Comparison of ENCODE assay signal across 8 cellular contexts in genomic region chr6:31079656-31080261, GRCh38. TPM values are rescaled to one million over a fixed set of nuclear protein-coding genes. Genes with fewer than 3 reads are reported as not detected.
DNase-seq lines count a peak whose midpoint lies in the region; ATAC-seq and TF ChIP-seq lines count a peak whose summit lies in the region.

No MANE protein-coding gene starts in this region.

- no peaks in the 10 kb centered on the region for H3K27me3 ChIP-seq in thoracic aorta (replicated peaks; ENCODE audit: insufficient read depth)

- no peak overlapping the region for H3K27ac ChIP-seq in thoracic aorta

- no peaks in the 10 kb centered on the region for H3K4me1 ChIP-seq in thoracic aorta (ENCODE audit: control insufficient read depth in 1 of 2, low read depth in 2 of 2)

- H3K9me3 ChIP-seq in thoracic aorta: no peaks in the 10 kb centered on the region

- no peaks in the 10 kb centered on the region for H3K36me3 ChIP-seq in thoracic aorta

- peak overlapping the region; percentile 49 for H3K4me3 ChIP-seq in thoracic aorta

- ATAC-seq in omental fat pad (ENCODE audit: low FRiP score) (peak; percentile 59), thoracic aorta (ENCODE audit: insufficient number of reproducible peaks, low FRiP score, low read depth) (no peak), HG02885 (IDR thresholded peaks at IDR 0.05; ENCODE audit: poor library complexity, unreplicated experiment) (no peak)

- peak in 1 of 3 donors; percentile 29 for TF ChIP-seq CTCF in omental fat pad (IDR thresholded peaks at IDR 0.05)
- peak; percentile 75 for TF ChIP-seq CTCF in thoracic aorta (IDR thresholded peaks at IDR 0.05)

- DNase-seq in COLO829 (ENCODE audit: low spot score) (peak; percentile 74), Kasumi-1 (lab: John Stamatoyannopoulos, UW) (peak; percentile 62 to 88), SHP77 treated with DMSO at 0.1 percent for 48 hours (lab: John Stamatoyannopoulos, UW) (peak; percentile 14), fibroblast of the conjunctiva (ENCODE audit: low read depth) (peak; percentile 50), omental fat pad (ENCODE audit: low spot score) (no peak), thoracic aorta (ENCODE audit: low spot score) (peak; percentile 33)
- DNase-seq in activated effector memory CD4-positive, alpha-beta T cell treated with Interleukin-2 at 50 U/mL for 16 hours: peak; percentile 51

RNA-seq across cellular contexts. Expression of gene C6orf15, which starts 32.6 kb away (rescaled TPM):
- total RNA-seq in omental fat pad (not detected), thoracic aorta (not detected)

RNA-seq across cellular contexts. Expression of gene PSORS1C1, which starts 34.8 kb away (rescaled TPM):
- total RNA-seq in omental fat pad (1 to 10 TPM in 3 of 4 donors, under 1 TPM in 1; 0.60 to 1.3 (median 1.3) TPM), thoracic aorta (1 to 10 TPM; 3.7 to 6.8 TPM)

RNA-seq across cellular contexts. Expression of gene CDSN, which starts 40.5 kb away (rescaled TPM):
- not detected for total RNA-seq in omental fat pad
- total RNA-seq in thoracic aorta: 1 to 10 TPM in 1 of 2 donors, under 1 TPM in 1; 0.28 to 1.6 TPM

RNA-seq across cellular contexts. Expression of gene PSORS1C2, which starts 59.1 kb away (rescaled TPM):
- total RNA-seq in omental fat pad (not detected), thoracic aorta (not detected)
